ENCODE assay signal across 1 cellular context in genomic region chr2:218322756-218323525, GRCh38.
TF ChIP-seq lines count a peak whose summit lies in the region.

No MANE protein-coding gene starts in this region.

TF ChIP-seq in HepG2, 621 proteins besides CTCF, POLR2A, EP300 and RAD21 (continued from another document and continues in another):
- TF ChIP-seq ZNF503 (CRISPR knock-in tag; IDR thresholded peaks at IDR 0.05) (no peak; the same call in 1 of the 2 replicates), DNMT3B (CRISPR knock-in tag; conservative IDR thresholded peaks at IDR 0.05) (no peak), MYNN (CRISPR knock-in tag; IDR thresholded peaks at IDR 0.05; ENCODE audit: low read depth) (no peak), ZNF800 (CRISPR knock-in tag; IDR thresholded peaks at IDR 0.05) (peak; percentile 27; the same call in 1 of the 2 replicates), ZNF430 (CRISPR knock-in tag; IDR thresholded peaks at IDR 0.05) (peak; percentile 83; the same call in 1 of the 2 replicates), NFRKB (IDR thresholded peaks at IDR 0.05) (no peak), ZNF407 (CRISPR knock-in tag; IDR thresholded peaks at IDR 0.05; ENCODE audit: not compliant biosample characterization) (no peak), RBM39 (IDR thresholded peaks at IDR 0.05; ENCODE audit: low read depth, low read length, poor library complexity, severe bottlenecking) (peak; percentile 18), NR3C1 (CRISPR knock-in tag; IDR thresholded peaks at IDR 0.05) (no peak), MEIS1 (CRISPR knock-in tag; IDR thresholded peaks at IDR 0.05; ENCODE audit: borderline replicate concordance) (no peak), EHMT2 (IDR thresholded peaks at IDR 0.05; ENCODE audit: borderline replicate concordance, low read depth, low read length) (no peak), ZNF282 (IDR thresholded peaks at IDR 0.05; ENCODE audit: partially characterized antibody) (no peak), RFX1 (IDR thresholded peaks at IDR 0.05) (peak; percentile 89), ZNF761 (CRISPR knock-in tag; conservative IDR thresholded peaks at IDR 0.05) (no peak), ATRX (CRISPR knock-in tag; IDR thresholded peaks at IDR 0.05; ENCODE audit: borderline replicate concordance) (no peak), ZNF142 (CRISPR knock-in tag; IDR thresholded peaks at IDR 0.05) (0 out of 2 replicates have a peak, but pooled peaks have one; percentile 70), KLF13 (CRISPR knock-in tag; IDR thresholded peaks at IDR 0.05) (0 out of 2 replicates have a peak, but pooled peaks have one; percentile 5), ZSCAN31 (CRISPR knock-in tag; IDR thresholded peaks at IDR 0.05; ENCODE audit: low read depth) (0 out of 2 replicates have a peak, but pooled peaks have one; percentile 72), ZNF121 (CRISPR knock-in tag; IDR thresholded peaks at IDR 0.05) (no peak), NCOA2 (CRISPR knock-in tag; IDR thresholded peaks at IDR 0.05) (no peak; the same call in 1 of the 2 replicates), ZNF510 (CRISPR knock-in tag; IDR thresholded peaks at IDR 0.05; ENCODE audit: low read depth) (no peak), MXI1 (IDR thresholded peaks at IDR 0.05; ENCODE audit: borderline replicate concordance, low read depth, low read length) (peak; percentile 95; the same call in 2 of the 3 replicates), ZNF253 (CRISPR knock-in tag; IDR thresholded peaks at IDR 0.05; ENCODE audit: borderline replicate concordance) (peak; percentile 13; the same call in 1 of the 2 replicates), SAP130 (CRISPR knock-in tag; IDR thresholded peaks at IDR 0.05; ENCODE audit: low read depth) (peak; percentile 71), ZNF558 (CRISPR knock-in tag; IDR thresholded peaks at IDR 0.05; ENCODE audit: borderline replicate concordance) (no peak; the same call in 1 of the 2 replicates), ZNF678 (CRISPR knock-in tag; IDR thresholded peaks at IDR 0.05) (no peak; the same call in 1 of the 2 replicates), ZNF362 (CRISPR knock-in tag; IDR thresholded peaks at IDR 0.05; ENCODE audit: borderline replicate concordance) (no peak; the same call in 1 of the 2 replicates), ZNF574 (CRISPR knock-in tag; IDR thresholded peaks at IDR 0.05) (peak; percentile 50), GMEB2 (CRISPR knock-in tag; IDR thresholded peaks at IDR 0.05; ENCODE audit: low read depth) (0 out of 2 replicates have a peak, but pooled peaks have one; percentile 36), U2AF2 (IDR thresholded peaks at IDR 0.05; ENCODE audit: low read depth, low read length) (no peak), MYC (CRISPR knock-in tag; IDR thresholded peaks at IDR 0.05; ENCODE audit: borderline replicate concordance) (peak; percentile 89), FOXO1 (CRISPR knock-in tag; IDR thresholded peaks at IDR 0.05) (no peak; the same call in 1 of the 2 replicates), ZKSCAN5 (CRISPR knock-in tag; IDR thresholded peaks at IDR 0.05) (no peak)
